In the genomic region with DNA sequence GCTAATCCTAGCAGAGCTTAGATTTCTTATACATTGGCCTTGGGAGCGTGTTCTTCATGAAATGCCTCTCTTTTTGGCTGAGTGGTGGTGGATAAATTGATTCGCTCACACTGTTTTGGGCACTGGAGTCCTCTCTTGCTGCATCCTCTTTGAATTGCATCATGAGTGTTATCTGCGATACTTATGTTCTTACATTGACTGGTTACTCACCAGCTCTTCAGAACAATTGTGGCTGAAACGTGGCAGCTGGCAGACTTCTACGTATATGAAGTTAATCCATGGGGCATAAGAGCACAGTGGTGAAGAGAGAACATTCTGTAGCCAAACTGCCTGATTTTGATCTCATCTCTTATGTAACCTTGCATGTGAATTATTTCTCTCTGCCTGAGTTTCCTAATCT, we compare ENCODE assay signal across 9 cellular contexts.
DNase-seq lines count a peak whose midpoint lies in the region; ATAC-seq and TF ChIP-seq lines count a peak whose summit lies in the region.
"Had no signal": no experiment of that assay in that cellular context is flagged by ENCODE, and none has a peak within 500 bp of the region (broad histone marks: within the 10 kb centered on the region; RNA-seq: fewer than 3 reads in every experiment).

No MANE protein-coding gene starts in this region.

- H3K27ac ChIP-seq in heart left ventricle: peak overlapping the region in 11 of 12 donors; percentile 49 to 88 (median 73)
- H3K27ac ChIP-seq in mucosa of rectum (ENCODE audit: low read depth in 2 of 2, low read length in 2 of 2): peak overlapping the region; percentile 64
- H3K27ac ChIP-seq in vagina: peak overlapping the region; percentile 61

- peaks cover 0 to 26% (median 15%) of the 10 kb centered on the region in 9 donors for H3K36me3 ChIP-seq in heart left ventricle
- peaks cover 5 to 20% of the 10 kb centered on the region in 2 donors for H3K36me3 ChIP-seq in mucosa of rectum (ENCODE audit: control insufficient read depth in 2 of 2, insufficient read depth in 2 of 2, low read length in 2 of 2)
- H3K36me3 ChIP-seq in vagina: no peaks in the 10 kb centered on the region

- peak overlapping the region; percentile 82 for H3K27ac Mint-ChIP-seq in chondrocyte (ENCODE audit: unreplicated experiment)
- H3K27ac Mint-ChIP-seq: endodermal cell had no signal

- H3K27me3 ChIP-seq in heart left ventricle: no peaks in the 10 kb centered on the region
- no peaks in the 10 kb centered on the region for H3K27me3 ChIP-seq in mucosa of rectum (ENCODE audit: control insufficient read depth in 2 of 2, insufficient read depth in 2 of 2, low read length in 2 of 2)
- no peaks in the 10 kb centered on the region for H3K27me3 ChIP-seq in vagina

- ATAC-seq in heart left ventricle: peak in 2 of 4 donors; percentile 17 to 40
- no peak for ATAC-seq in GM18520 (IDR thresholded peaks at IDR 0.05; ENCODE audit: unreplicated experiment)
- ATAC-seq in HG03095 (IDR thresholded peaks at IDR 0.05; ENCODE audit: unreplicated experiment): no peak
- ATAC-seq in HG03378 (IDR thresholded peaks at IDR 0.05; ENCODE audit: unreplicated experiment): no peak

- H3K4me1 ChIP-seq in heart left ventricle: peaks cover 5 to 65% (median 54%) of the 10 kb centered on the region in 12 donors
- peaks cover 0 to 3% of the 10 kb centered on the region in 2 donors for H3K4me1 ChIP-seq in mucosa of rectum (ENCODE audit: control insufficient read depth in 2 of 2, insufficient read depth in 2 of 2, low read length in 2 of 2)
- H3K4me1 ChIP-seq in vagina: peaks cover 61% of the 10 kb centered on the region

- intact Hi-C loops in heart left ventricle (cut with DNase I) (loop anchor here in 2 of 10 donors (10.0 kb wide), 2 partner anchors 60 to 140 kb away; no protein-coding TSS in a partner anchor), cardiac septum (cut with DNase I) (no loop called here), vagina (cut with DNase I) (loop anchor here (5.0 to 10.0 kb wide), 2 partner anchors 60 to 337 kb away; partner anchors contain the start of gene NR3C1)

- H3K4me3 Mint-ChIP-seq in chondrocyte (ENCODE audit: unreplicated experiment): no peak overlapping the region
- H3K4me3 Mint-ChIP-seq: endodermal cell had no signal

- H3K27me3 Mint-ChIP-seq in chondrocyte (ENCODE audit: low read depth): no peaks in the 10 kb centered on the region

- 42 to 51% (median 47%) methylated on average over 5 of the region's 5 CpGs for WGBS in heart left ventricle, 4 donors

- H3K9me3 ChIP-seq in heart left ventricle: no peaks in the 10 kb centered on the region
- no peaks in the 10 kb centered on the region for H3K9me3 ChIP-seq in mucosa of rectum (ENCODE audit: control insufficient read depth in 2 of 2, low read length in 2 of 2)
- H3K9me3 ChIP-seq in vagina: no peaks in the 10 kb centered on the region

- peaks cover 59% of the 10 kb centered on the region for H3K4me1 Mint-ChIP-seq in chondrocyte (ENCODE audit: low read depth)

- no peaks in the 10 kb centered on the region for H3K9me3 Mint-ChIP-seq in chondrocyte (ENCODE audit: low read depth)

- peaks cover 3% of the 10 kb centered on the region for H3K36me3 Mint-ChIP-seq in chondrocyte (ENCODE audit: low read depth)

- no peak overlapping the region for H3K9ac ChIP-seq in mucosa of rectum (ENCODE audit: low read depth in 1 of 2, low read length in 2 of 2)

- TF ChIP-seq POLR2A in heart left ventricle (IDR thresholded peaks at IDR 0.05) (no peak), vagina (IDR thresholded peaks at IDR 0.05) (no peak)

- TF ChIP-seq CTCF in heart left ventricle (IDR thresholded peaks at IDR 0.05) (no peak), chondrocyte (IDR thresholded peaks at IDR 0.05) (no peak), vagina (IDR thresholded peaks at IDR 0.05) (no peak)

- H3K4me3 ChIP-seq in heart left ventricle (peak overlapping the region in 2 of 12 donors; percentile 1 to 33), mucosa of rectum (ENCODE audit: low read length in 2 of 2) (no peak overlapping the region), vagina (no peak overlapping the region)

- DNase-seq in heart left ventricle (no peak), cardiac septum (ENCODE audit: low spot score) (no peak), chondrocyte (ENCODE audit: low spot score) (no peak), vagina (ENCODE audit: extremely low spot score in 2 of 2) (no peak)
- DNase-seq: endodermal cell had no signal
